1 cellular context compared by ENCODE assay signal in genomic region chr9:35798658-35799366, GRCh38.
TF ChIP-seq lines count a peak whose summit lies in the region.

No MANE protein-coding gene starts in this region.

TF ChIP-seq in WTC11, 78 proteins besides CTCF, POLR2A, EP300 and RAD21 (continued from another document):
- TF ChIP-seq ZNF532 (CRISPR knock-in tag; IDR thresholded peaks at IDR 0.05; ENCODE audit: borderline replicate concordance) (no peak), FOXP1 (CRISPR knock-in tag; IDR thresholded peaks at IDR 0.05; ENCODE audit: borderline replicate concordance) (no peak), MXD4 (CRISPR knock-in tag; IDR thresholded peaks at IDR 0.05; ENCODE audit: borderline replicate concordance) (no peak), USF1 (CRISPR knock-in tag; IDR thresholded peaks at IDR 0.05) (no peak), CDX4 (CRISPR knock-in tag; IDR thresholded peaks at IDR 0.05; ENCODE audit: borderline replicate concordance) (no peak)
- TF ChIP-seq, protein P1, sequence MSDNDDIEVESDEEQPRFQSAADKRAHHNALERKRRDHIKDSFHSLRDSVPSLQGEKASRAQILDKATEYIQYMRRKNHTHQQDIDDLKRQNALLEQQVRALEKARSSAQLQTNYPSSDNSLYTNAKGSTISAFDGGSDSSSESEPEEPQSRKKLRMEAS (CRISPR knock-in tag; IDR thresholded peaks at IDR 0.05) = no peak
- TF ChIP-seq, protein P2, sequence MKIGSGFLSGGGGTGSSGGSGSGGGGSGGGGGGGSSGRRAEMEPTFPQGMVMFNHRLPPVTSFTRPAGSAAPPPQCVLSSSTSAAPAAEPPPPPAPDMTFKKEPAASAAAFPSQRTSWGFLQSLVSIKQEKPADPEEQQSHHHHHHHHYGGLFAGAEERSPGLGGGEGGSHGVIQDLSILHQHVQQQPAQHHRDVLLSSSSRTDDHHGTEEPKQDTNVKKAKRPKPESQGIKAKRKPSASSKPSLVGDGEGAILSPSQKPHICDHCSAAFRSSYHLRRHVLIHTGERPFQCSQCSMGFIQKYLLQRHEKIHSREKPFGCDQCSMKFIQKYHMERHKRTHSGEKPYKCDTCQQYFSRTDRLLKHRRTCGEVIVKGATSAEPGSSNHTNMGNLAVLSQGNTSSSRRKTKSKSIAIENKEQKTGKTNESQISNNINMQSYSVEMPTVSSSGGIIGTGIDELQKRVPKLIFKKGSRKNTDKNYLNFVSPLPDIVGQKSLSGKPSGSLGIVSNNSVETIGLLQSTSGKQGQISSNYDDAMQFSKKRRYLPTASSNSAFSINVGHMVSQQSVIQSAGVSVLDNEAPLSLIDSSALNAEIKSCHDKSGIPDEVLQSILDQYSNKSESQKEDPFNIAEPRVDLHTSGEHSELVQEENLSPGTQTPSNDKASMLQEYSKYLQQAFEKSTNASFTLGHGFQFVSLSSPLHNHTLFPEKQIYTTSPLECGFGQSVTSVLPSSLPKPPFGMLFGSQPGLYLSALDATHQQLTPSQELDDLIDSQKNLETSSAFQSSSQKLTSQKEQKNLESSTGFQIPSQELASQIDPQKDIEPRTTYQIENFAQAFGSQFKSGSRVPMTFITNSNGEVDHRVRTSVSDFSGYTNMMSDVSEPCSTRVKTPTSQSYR (CRISPR knock-in tag; IDR thresholded peaks at IDR 0.05) = no peak
- TF ChIP-seq, protein P3, sequence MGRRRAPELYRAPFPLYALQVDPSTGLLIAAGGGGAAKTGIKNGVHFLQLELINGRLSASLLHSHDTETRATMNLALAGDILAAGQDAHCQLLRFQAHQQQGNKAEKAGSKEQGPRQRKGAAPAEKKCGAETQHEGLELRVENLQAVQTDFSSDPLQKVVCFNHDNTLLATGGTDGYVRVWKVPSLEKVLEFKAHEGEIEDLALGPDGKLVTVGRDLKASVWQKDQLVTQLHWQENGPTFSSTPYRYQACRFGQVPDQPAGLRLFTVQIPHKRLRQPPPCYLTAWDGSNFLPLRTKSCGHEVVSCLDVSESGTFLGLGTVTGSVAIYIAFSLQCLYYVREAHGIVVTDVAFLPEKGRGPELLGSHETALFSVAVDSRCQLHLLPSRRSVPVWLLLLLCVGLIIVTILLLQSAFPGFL (CRISPR knock-in tag; IDR thresholded peaks at IDR 0.05; ENCODE audit: borderline replicate concordance) = no peak
- TF ChIP-seq, protein P4, sequence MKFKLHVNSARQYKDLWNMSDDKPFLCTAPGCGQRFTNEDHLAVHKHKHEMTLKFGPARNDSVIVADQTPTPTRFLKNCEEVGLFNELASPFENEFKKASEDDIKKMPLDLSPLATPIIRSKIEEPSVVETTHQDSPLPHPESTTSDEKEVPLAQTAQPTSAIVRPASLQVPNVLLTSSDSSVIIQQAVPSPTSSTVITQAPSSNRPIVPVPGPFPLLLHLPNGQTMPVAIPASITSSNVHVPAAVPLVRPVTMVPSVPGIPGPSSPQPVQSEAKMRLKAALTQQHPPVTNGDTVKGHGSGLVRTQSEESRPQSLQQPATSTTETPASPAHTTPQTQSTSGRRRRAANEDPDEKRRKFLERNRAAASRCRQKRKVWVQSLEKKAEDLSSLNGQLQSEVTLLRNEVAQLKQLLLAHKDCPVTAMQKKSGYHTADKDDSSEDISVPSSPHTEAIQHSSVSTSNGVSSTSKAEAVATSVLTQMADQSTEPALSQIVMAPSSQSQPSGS (CRISPR knock-in tag; IDR thresholded peaks at IDR 0.05; ENCODE audit: borderline replicate concordance, low read depth) = no peak
- TF ChIP-seq, protein P5, sequence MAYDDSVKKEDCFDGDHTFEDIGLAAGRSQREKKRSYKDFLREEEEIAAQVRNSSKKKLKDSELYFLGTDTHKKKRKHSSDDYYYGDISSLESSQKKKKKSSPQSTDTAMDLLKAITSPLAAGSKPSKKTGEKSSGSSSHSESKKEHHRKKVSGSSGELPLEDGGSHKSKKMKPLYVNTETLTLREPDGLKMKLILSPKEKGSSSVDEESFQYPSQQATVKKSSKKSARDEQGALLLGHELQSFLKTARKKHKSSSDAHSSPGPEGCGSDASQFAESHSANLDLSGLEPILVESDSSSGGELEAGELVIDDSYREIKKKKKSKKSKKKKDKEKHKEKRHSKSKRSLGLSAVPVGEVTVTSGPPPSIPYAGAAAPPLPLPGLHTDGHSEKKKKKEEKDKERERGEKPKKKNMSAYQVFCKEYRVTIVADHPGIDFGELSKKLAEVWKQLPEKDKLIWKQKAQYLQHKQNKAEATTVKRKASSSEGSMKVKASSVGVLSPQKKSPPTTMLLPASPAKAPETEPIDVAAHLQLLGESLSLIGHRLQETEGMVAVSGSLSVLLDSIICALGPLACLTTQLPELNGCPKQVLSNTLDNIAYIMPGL (CRISPR knock-in tag; IDR thresholded peaks at IDR 0.05) = no peak
- TF ChIP-seq, protein P6, sequence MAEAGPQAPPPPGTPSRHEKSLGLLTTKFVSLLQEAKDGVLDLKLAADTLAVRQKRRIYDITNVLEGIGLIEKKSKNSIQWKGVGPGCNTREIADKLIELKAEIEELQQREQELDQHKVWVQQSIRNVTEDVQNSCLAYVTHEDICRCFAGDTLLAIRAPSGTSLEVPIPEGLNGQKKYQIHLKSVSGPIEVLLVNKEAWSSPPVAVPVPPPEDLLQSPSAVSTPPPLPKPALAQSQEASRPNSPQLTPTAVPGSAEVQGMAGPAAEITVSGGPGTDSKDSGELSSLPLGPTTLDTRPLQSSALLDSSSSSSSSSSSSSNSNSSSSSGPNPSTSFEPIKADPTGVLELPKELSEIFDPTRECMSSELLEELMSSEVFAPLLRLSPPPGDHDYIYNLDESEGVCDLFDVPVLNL (CRISPR knock-in tag; IDR thresholded peaks at IDR 0.05; ENCODE audit: borderline replicate concordance, low read depth) = no peak
